Comparison of ENCODE assay signal across 34 cellular contexts in genomic region chr3:8942746-8943488, GRCh38.
"Had no signal": no experiment of that assay in that cellular context is flagged by ENCODE, and none has a peak within 500 bp of the region (broad histone marks: within the 10 kb centered on the region; RNA-seq: fewer than 3 reads in every experiment).

No MANE protein-coding gene starts in this region.

- H3K27ac ChIP-seq: KMS-11 had no signal

- DNase-seq: Karpas-422, Kasumi-1, MG63, MM.1S, MV-4-11, NCI-H1048, NCI-H1092, NCI-H1092 treated with DMSO at 0.1 percent for 48 hours, NCI-H1105, NCI-H1105 treated with DMSO at 0.1 percent for 48 hours, NCI-H1417, NCI-H1417 treated with DMSO at 0.1 percent for 48 hours, NCI-H1436, NCI-H1436 treated with DMSO at 0.1 percent for 48 hours, NCI-H146, NCI-H1694, NCI-H1694 treated with DMSO at 0.1 percent for 48 hours, NCI-H187, NCI-H187 treated with DMSO at 0.1 percent for 48 hours, NCI-H1930, NCI-H2029, NCI-H2029 treated with DMSO at 0.1 percent for 48 hours, NCI-H2081, NCI-H2081 treated with DMSO at 0.1 percent for 48 hours, NCI-H2107, NCI-H2171, NCI-H2171 treated with DMSO at 0.1 percent for 48 hours, NCI-H2227 treated with DMSO at 0.1 percent for 48 hours, NCI-H226, NCI-H345, NCI-H446, NCI-H446 treated with DMSO at 0.1 percent for 48 hours, NCI-H510A had no signal

- H3K4me3 ChIP-seq: MG63 had no signal

- H3K27me3 ChIP-seq: MG63 had no signal
